Comparison of ENCODE assay signal across 8 cellular contexts in the genomic region with DNA sequence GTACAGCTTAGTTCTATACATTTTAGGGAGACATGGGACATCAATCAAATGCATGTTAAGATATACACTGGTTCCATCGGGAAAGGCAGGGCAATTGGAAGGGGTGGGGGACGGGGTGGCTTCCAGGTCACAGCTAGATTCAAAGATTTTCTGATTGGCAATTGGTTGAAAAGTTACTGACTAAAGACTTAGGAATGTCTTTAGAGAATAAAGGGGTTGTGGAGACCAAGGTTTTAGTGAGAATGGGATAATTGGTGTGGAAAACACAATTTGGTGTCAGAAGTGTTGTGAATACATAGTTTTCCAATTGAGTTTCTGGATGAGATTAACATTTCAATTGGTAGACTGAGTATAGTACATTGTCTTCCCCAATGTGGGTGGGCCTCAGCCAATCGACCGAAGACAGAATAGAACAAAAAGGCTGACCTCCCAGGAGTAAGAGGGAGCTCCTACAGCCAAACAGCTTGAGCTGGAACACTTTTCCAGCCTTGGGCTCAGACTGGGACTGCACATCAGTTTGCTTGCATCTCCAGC. TPM values are rescaled to one million over a fixed set of nuclear protein-coding genes. Genes with fewer than 3 reads are reported as not detected.
DNase-seq lines count a peak whose midpoint lies in the region; ATAC-seq and TF ChIP-seq lines count a peak whose summit lies in the region.

No MANE protein-coding gene starts in this region.

- H3K4me3 Mint-ChIP-seq in activated naive CD4-positive, alpha-beta T cell treated with anti-CD3 and anti-CD28 coated beads, Interleukin-2, amount 50 U/mL, for 24 hours, result peak overlapping the region; percentile 87
- H3K4me3 Mint-ChIP-seq in activated naive CD8-positive, alpha-beta T cell treated with anti-CD3 and anti-CD28 coated beads, Interleukin-2, amount 50 U/mL, for 24 hours, result peak overlapping the region; percentile 80

- peaks cover 15% of the 10 kb centered on the region for H3K4me1 Mint-ChIP-seq in activated naive CD4-positive, alpha-beta T cell treated with anti-CD3 and anti-CD28 coated beads, Interleukin-2, amount 50 U/mL, for 24 hours
- H3K4me1 Mint-ChIP-seq in activated naive CD8-positive, alpha-beta T cell treated with anti-CD3 and anti-CD28 coated beads, Interleukin-2, amount 50 U/mL, for 24 hours, result peaks cover 15% of the 10 kb centered on the region

- no peaks in the 10 kb centered on the region for H3K36me3 Mint-ChIP-seq in activated naive CD4-positive, alpha-beta T cell treated with anti-CD3 and anti-CD28 coated beads, Interleukin-2, amount 50 U/mL, for 24 hours
- H3K36me3 Mint-ChIP-seq in activated naive CD8-positive, alpha-beta T cell treated with anti-CD3 and anti-CD28 coated beads, Interleukin-2, amount 50 U/mL, for 24 hours (ENCODE audit: low read depth), result peaks cover 3% of the 10 kb centered on the region

- H3K36me3 ChIP-seq in subcutaneous abdominal adipose tissue (ENCODE audit: control insufficient read depth in 5 of 5, insufficient read depth in 5 of 5, low read length in 5 of 5), result peaks cover 0 to 15% (median 3%) of the 10 kb centered on the region in 5 donors
- H3K36me3 ChIP-seq in ascending aorta, result peaks cover 0 to 8% of the 10 kb centered on the region in 2 donors

- H3K9me3 ChIP-seq in subcutaneous abdominal adipose tissue (ENCODE audit: control insufficient read depth in 5 of 5, low read length in 5 of 5) (no peaks in the 10 kb centered on the region), ascending aorta (no peaks in the 10 kb centered on the region)

- H3K4me3 ChIP-seq in subcutaneous abdominal adipose tissue (ENCODE audit: low read depth in 1 of 5, low read length in 5 of 5) (peak overlapping the region in 3 of 5 donors; percentile 81 to 95 (median 82)), ascending aorta (peak overlapping the region in 1 of 2 donors; percentile 67)

- no peak overlapping the region for H3K27ac Mint-ChIP-seq in activated naive CD4-positive, alpha-beta T cell treated with anti-CD3 and anti-CD28 coated beads, Interleukin-2, amount 50 U/mL, for 24 hours
- H3K27ac Mint-ChIP-seq in activated naive CD8-positive, alpha-beta T cell treated with anti-CD3 and anti-CD28 coated beads, Interleukin-2, amount 50 U/mL, for 24 hours, result no peak overlapping the region

- ATAC-seq in activated naive CD8-positive, alpha-beta T cell treated with anti-CD3 and anti-CD28 coated beads, Interleukin-2, amount 50 U/mL, for 24 hours, result no peak
- no peak for ATAC-seq in GM18511 (IDR thresholded peaks at IDR 0.05; ENCODE audit: unreplicated experiment)

- DNase-seq in activated naive CD4-positive, alpha-beta T cell (lab: John Stamatoyannopoulos, UW), result no peak
- DNase-seq in activated naive CD8-positive, alpha-beta T cell treated with anti-CD3 and anti-CD28 coated beads, Interleukin-2, amount 50 U/mL, for 24 hours, result no peak
- DNase-seq in kidney tubule cell (ENCODE audit: low spot score) (peak; percentile 6), dedifferentiated amniotic fluid mesenchymal stem cell (ENCODE audit: extremely low spot score) (no peak), ascending aorta (ENCODE audit: low spot score in 2 of 2) (no peak)

- H3K9ac ChIP-seq in subcutaneous abdominal adipose tissue (ENCODE audit: low read length in 5 of 5), result peak overlapping the region in 2 of 5 donors; percentile 67 to 88

- H3K9me3 Mint-ChIP-seq in activated naive CD4-positive, alpha-beta T cell treated with anti-CD3 and anti-CD28 coated beads, Interleukin-2, amount 50 U/mL, for 24 hours, result no peaks in the 10 kb centered on the region
- H3K9me3 Mint-ChIP-seq in activated naive CD8-positive, alpha-beta T cell treated with anti-CD3 and anti-CD28 coated beads, Interleukin-2, amount 50 U/mL, for 24 hours, result no peaks in the 10 kb centered on the region

- peaks cover 26% of the 10 kb centered on the region for H3K27me3 Mint-ChIP-seq in activated naive CD4-positive, alpha-beta T cell treated with anti-CD3 and anti-CD28 coated beads, Interleukin-2, amount 50 U/mL, for 24 hours
- peaks cover 36% of the 10 kb centered on the region for H3K27me3 Mint-ChIP-seq in activated naive CD8-positive, alpha-beta T cell treated with anti-CD3 and anti-CD28 coated beads, Interleukin-2, amount 50 U/mL, for 24 hours

- H3K27ac ChIP-seq in subcutaneous abdominal adipose tissue (ENCODE audit: low read depth, low read length) (no peak overlapping the region), ascending aorta (no peak overlapping the region)

- H3K4me1 ChIP-seq in subcutaneous abdominal adipose tissue (ENCODE audit: control insufficient read depth in 5 of 5, insufficient read depth in 5 of 5, low read length in 5 of 5), result peaks cover 0 to 19% (median 18%) of the 10 kb centered on the region in 5 donors
- no peaks in the 10 kb centered on the region for H3K4me1 ChIP-seq in ascending aorta

- H3K27me3 ChIP-seq in subcutaneous abdominal adipose tissue (ENCODE audit: control insufficient read depth in 5 of 5, insufficient read depth in 4 of 5, low read length in 5 of 5) (no peaks in the 10 kb centered on the region), ascending aorta (no peaks in the 10 kb centered on the region)

- TF ChIP-seq CTCF in ascending aorta (IDR thresholded peaks at IDR 0.05), result no peak

- intact Hi-C loops in ascending aorta (cut with DNase I), result loop anchor here (5.0 kb wide), 1 partner anchor 49 kb away; a partner anchor contains a TSS

RNA-seq across cellular contexts. Expression of a gene that starts 1.0 kb away (rescaled TPM):
- total RNA-seq in ascending aorta, result 4.7 TPM

RNA-seq across cellular contexts. Expression of a gene that starts 47.6 kb away (rescaled TPM):
- 27.4 TPM for total RNA-seq in ascending aorta
